In genomic region chr2:57497489-57498096, GRCh38 we compare ENCODE assay signal across 8 cellular contexts.
DNase-seq lines count a peak whose midpoint lies in the region; ATAC-seq and TF ChIP-seq lines count a peak whose summit lies in the region.

No MANE protein-coding gene starts in this region.

- H3K36me3 Mint-ChIP-seq in activated CD4-positive, alpha-beta memory T cell treated with anti-CD3 and anti-CD28 coated beads, Interleukin-2, amount 10 ng/mL, durations not matched to agents 7 days and 5 days (ENCODE audit: low read depth): no peaks in the 10 kb centered on the region

- CTCF ChIA-PET in activated CD4-positive, alpha-beta memory T cell treated with anti-CD3 and anti-CD28 coated beads, Interleukin-2, amount 10 ng/mL, durations not matched to agents 7 days and 5 days (lab: Charles Lee): interaction anchor here (0.6 to 1.5 kb wide), 5 partner anchors 14 to 1314 kb away, joined by 3 to 5 read pairs (median 4); partner anchors contain the start of gene CCDC85A

- H3K4me3 ChIP-seq in heart left ventricle: no peak overlapping the region

- no peak for TF ChIP-seq POLR2A in heart left ventricle (IDR thresholded peaks at IDR 0.05)

- peaks cover 5% of the 10 kb centered on the region for H3K9me3 Mint-ChIP-seq in activated CD4-positive, alpha-beta memory T cell treated with anti-CD3 and anti-CD28 coated beads, Interleukin-2, amount 10 ng/mL, durations not matched to agents 7 days and 5 days

- H3K4me1 Mint-ChIP-seq in activated CD4-positive, alpha-beta memory T cell treated with anti-CD3 and anti-CD28 coated beads, Interleukin-2, amount 10 ng/mL, durations not matched to agents 7 days and 5 days: no peaks in the 10 kb centered on the region

- WGBS in heart left ventricle, 4 donors: 21 to 28% (median 23%) methylated on average over 3 of the region's 3 CpGs

- ATAC-seq in GM19372 (IDR thresholded peaks at IDR 0.05; ENCODE audit: low read depth, unreplicated experiment) (peak; percentile 87), HG03457 (IDR thresholded peaks at IDR 0.05; ENCODE audit: unreplicated experiment) (peak; percentile 64), heart left ventricle (peak in 2 of 4 donors; percentile 41 to 50)

- H3K27me3 ChIP-seq in heart left ventricle: no peaks in the 10 kb centered on the region

- POLR2A ChIA-PET in activated CD4-positive, alpha-beta memory T cell treated with anti-CD3 and anti-CD28 coated beads, Interleukin-2, amount 10 ng/mL, durations not matched to agents 7 days and 5 days (lab: Charles Lee): no interaction called here

- peaks cover 0 to 5% (median 0%) of the 10 kb centered on the region in 12 donors for H3K9me3 ChIP-seq in heart left ventricle

- no peaks in the 10 kb centered on the region for H3K36me3 ChIP-seq in heart left ventricle

- no peak overlapping the region for H3K4me3 Mint-ChIP-seq in activated CD4-positive, alpha-beta memory T cell treated with anti-CD3 and anti-CD28 coated beads, Interleukin-2, amount 10 ng/mL, durations not matched to agents 7 days and 5 days

- H3K4me1 ChIP-seq in heart left ventricle: peaks cover 0 to 12% (median 0%) of the 10 kb centered on the region in 12 donors

- no peak overlapping the region for H3K27ac Mint-ChIP-seq in activated CD4-positive, alpha-beta memory T cell treated with anti-CD3 and anti-CD28 coated beads, Interleukin-2, amount 10 ng/mL, durations not matched to agents 7 days and 5 days

- no peaks in the 10 kb centered on the region for H3K27me3 Mint-ChIP-seq in activated CD4-positive, alpha-beta memory T cell treated with anti-CD3 and anti-CD28 coated beads, Interleukin-2, amount 10 ng/mL, durations not matched to agents 7 days and 5 days

- peak; percentile 82 for DNase-seq in DMS53 (lab: John Stamatoyannopoulos, UW)
- DNase-seq in NCI-H446 treated with DMSO at 0.1 percent for 48 hours (lab: John Stamatoyannopoulos, UW): peak; percentile 6
- peak; percentile 20 for DNase-seq in activated CD4-positive, alpha-beta memory T cell treated with anti-CD3 and anti-CD28 coated beads, Interleukin-2, amount 10 ng/mL, durations not matched to agents 7 days and 5 days
- peak in 4 of 5 donors; percentile 6 to 26 (median 24) for DNase-seq in heart left ventricle
- peak; percentile 11 for DNase-seq in pulmonary artery endothelial cell (ENCODE audit: low read depth, low spot score)
- DNase-seq in effector CD8-positive, alpha-beta T cell (lab: John Stamatoyannopoulos, UW): no peak

- peak; percentile 62 to 80 (median 71) for TF ChIP-seq CTCF in heart left ventricle (IDR thresholded peaks at IDR 0.05)

- intact Hi-C loops in heart left ventricle (cut with DNase I): loop anchor here in 8 of 10 donors (1.0 to 10.0 kb wide), 4 partner anchors 513 to 1315 kb away; partner anchors contain the start of gene CCDC85A (in 7 of the 8)

- H3K27ac ChIP-seq in heart left ventricle: no peak overlapping the region
